In the genomic region with DNA sequence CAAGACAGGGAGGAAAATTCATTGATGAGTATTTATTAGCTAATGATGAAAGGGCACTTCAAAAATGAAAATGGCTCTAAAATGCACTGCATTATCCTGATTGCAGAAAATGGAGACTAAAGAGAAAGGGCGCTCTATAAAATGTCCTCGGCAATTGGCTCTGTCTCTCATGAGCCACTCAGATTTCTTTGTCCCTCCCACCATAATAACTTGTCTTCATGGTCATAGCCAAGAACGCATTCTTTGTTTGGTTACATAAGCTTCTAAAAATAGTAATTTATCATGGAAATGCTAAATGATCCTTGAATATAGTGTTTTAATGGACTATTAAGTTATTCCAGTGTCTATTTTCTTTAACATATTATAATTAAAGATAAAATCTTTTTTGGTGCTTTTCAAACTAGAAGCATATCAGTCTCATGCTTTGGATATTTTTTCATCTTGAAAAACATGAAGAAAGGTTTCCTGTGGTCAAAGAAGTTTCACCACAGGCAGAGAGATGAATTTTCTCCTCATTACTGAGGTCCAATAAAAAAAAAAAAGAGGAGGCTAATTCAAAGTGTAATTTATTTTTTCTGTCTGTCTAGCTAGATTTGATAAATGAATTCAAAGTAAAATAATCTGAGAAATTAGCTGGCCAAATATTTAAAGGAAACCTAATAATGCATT, we compare ENCODE assay signal across 24 cellular contexts.
A peak's percentile ranks its signal among the peaks of the same experiment; 100 is the strongest.
DNase-seq lines count a peak whose midpoint lies in the region; ATAC-seq and TF ChIP-seq lines count a peak whose summit lies in the region.
"Had no signal": no experiment of that assay in that cellular context is flagged by ENCODE, and none has a peak within 500 bp of the region (broad histone marks: within the 10 kb centered on the region; RNA-seq: fewer than 3 reads in every experiment).

No MANE protein-coding gene starts in this region.

- intact Hi-C loops in uterus (cut with DNase I; ENCODE audit: low total_unique reads) (no loop called here), body of pancreas (cut with DNase I) (no loop called here)

- no peaks in the 10 kb centered on the region for H3K36me3 ChIP-seq in right atrium auricular region
- no peaks in the 10 kb centered on the region for H3K36me3 ChIP-seq in thoracic aorta
- no peaks in the 10 kb centered on the region for H3K36me3 ChIP-seq in uterus
- no peaks in the 10 kb centered on the region for H3K36me3 ChIP-seq in body of pancreas (replicated peaks in 1 of 2; ENCODE audit: insufficient read depth in 1 of 2, low read depth in 2 of 2)
- H3K36me3 ChIP-seq: esophagus muscularis mucosa, thyroid gland had no signal

- TF ChIP-seq POLR2A in uterus (IDR thresholded peaks at IDR 0.05): no peak
- TF ChIP-seq POLR2A in body of pancreas (IDR thresholded peaks at IDR 0.05): no peak

- H3K4me3 ChIP-seq in right atrium auricular region (no peak overlapping the region), thoracic aorta (peak overlapping the region; percentile 48), uterus (no peak overlapping the region), body of pancreas (no peak overlapping the region)
- H3K4me3 ChIP-seq: esophagus muscularis mucosa, mucosa of descending colon, psoas muscle, thyroid gland had no signal

- no peak for TF ChIP-seq CTCF in right atrium auricular region (IDR thresholded peaks at IDR 0.05)
- TF ChIP-seq CTCF in thoracic aorta (IDR thresholded peaks at IDR 0.05): no peak
- TF ChIP-seq CTCF in uterus (IDR thresholded peaks at IDR 0.05): no peak
- TF ChIP-seq CTCF in body of pancreas (IDR thresholded peaks at IDR 0.05): no peak

- DNase-seq in GM04503 (ENCODE audit: low read depth): peak; percentile 2
- peak; percentile 57 for DNase-seq in amniotic epithelial cell (ENCODE audit: low read depth)
- no peak for DNase-seq in right atrium auricular region (ENCODE audit: low spot score)
- DNase-seq in thoracic aorta (ENCODE audit: low spot score): no peak
- no peak for DNase-seq in iPS-NIHi7 (ENCODE audit: extremely low spot score)
- no peak for DNase-seq in uterus
- DNase-seq in body of pancreas: no peak
- DNase-seq: activated B cell treated with CpG ODN at 0.5 μM for 24 hours; activated CD4-positive, alpha-beta T cell treated with anti-CD3 and anti-CD28 coated beads, Interleukin-2, amount 50 U/mL, for 4 hours; activated CD8-positive, alpha-beta memory T cell treated with anti-CD3 and anti-CD28 coated beads, Interleukin-2, amount 50 U/mL, for 48 hours; COR-L47; H9; IMR-90; mucosa of descending colon; NCI-H524 treated with DMSO at 0.1 percent for 48 hours; psoas muscle; small intestine; stimulated activated CD4-positive, alpha-beta T cell treated with anti-CD3 and anti-CD28 coated beads, Interleukin-2, amount 100 ng/mL, for 48 hours; stimulated activated naive CD4-positive, alpha-beta T cell; T1000; thyroid gland had no signal

- H3K4me1 ChIP-seq in right atrium auricular region (peaks cover 0 to 20% of the 10 kb centered on the region in 2 donors), thoracic aorta (ENCODE audit: control insufficient read depth in 1 of 2, low read depth in 2 of 2) (peaks cover 19 to 43% of the 10 kb centered on the region in 2 donors), uterus (no peaks in the 10 kb centered on the region), body of pancreas (no peaks in the 10 kb centered on the region)
- H3K4me1 ChIP-seq: psoas muscle, thyroid gland had no signal

- WGBS in body of pancreas, 2 donors: 70 to 77% methylated on average over 3 of the region's 3 CpGs

- H3K27ac ChIP-seq in right atrium auricular region (peak overlapping the region; percentile 33 to 78), thoracic aorta (peak overlapping the region; percentile 67 to 88), uterus (peak overlapping the region in 1 of 2 donors; percentile 22), body of pancreas (no peak overlapping the region)
- H3K27ac ChIP-seq: esophagus muscularis mucosa, psoas muscle, RWPE1 had no signal

- H3K27me3 ChIP-seq in right atrium auricular region: no peaks in the 10 kb centered on the region
- H3K27me3 ChIP-seq in thoracic aorta (replicated peaks; ENCODE audit: insufficient read depth): no peaks in the 10 kb centered on the region
- no peaks in the 10 kb centered on the region for H3K27me3 ChIP-seq in uterus
- no peaks in the 10 kb centered on the region for H3K27me3 ChIP-seq in body of pancreas
- H3K27me3 ChIP-seq: esophagus muscularis mucosa, thyroid gland had no signal

- H3K9me3 ChIP-seq in right atrium auricular region (peaks cover 0 to 11% of the 10 kb centered on the region in 2 donors), thoracic aorta (no peaks in the 10 kb centered on the region), uterus (no peaks in the 10 kb centered on the region), body of pancreas (no peaks in the 10 kb centered on the region)
- H3K9me3 ChIP-seq: esophagus muscularis mucosa, mucosa of descending colon, thyroid gland had no signal

- ATAC-seq in thoracic aorta (ENCODE audit: insufficient number of reproducible peaks, low FRiP score, low read depth) (peak; percentile 87), HG03135 (IDR thresholded peaks at IDR 0.05; ENCODE audit: unreplicated experiment) (no peak), body of pancreas (no peak)
- ATAC-seq: mucosa of descending colon had no signal

Comparison
In these comparisons a context has a peak if more than half of its experiments do, and no peak if none do; other contexts are left out.
1. DNase-seq: peak in GM04503 (single experiment) and amniotic epithelial cell (single experiment); none in right atrium auricular region (single experiment), thoracic aorta (single experiment), iPS-NIHi7 (single experiment), uterus (0 of 2) and body of pancreas (0 of 4).
2. H3K27ac ChIP-seq: peak in right atrium auricular region (2 of 2) and thoracic aorta (2 of 2); none in body of pancreas (0 of 4).